In the genomic region with DNA sequence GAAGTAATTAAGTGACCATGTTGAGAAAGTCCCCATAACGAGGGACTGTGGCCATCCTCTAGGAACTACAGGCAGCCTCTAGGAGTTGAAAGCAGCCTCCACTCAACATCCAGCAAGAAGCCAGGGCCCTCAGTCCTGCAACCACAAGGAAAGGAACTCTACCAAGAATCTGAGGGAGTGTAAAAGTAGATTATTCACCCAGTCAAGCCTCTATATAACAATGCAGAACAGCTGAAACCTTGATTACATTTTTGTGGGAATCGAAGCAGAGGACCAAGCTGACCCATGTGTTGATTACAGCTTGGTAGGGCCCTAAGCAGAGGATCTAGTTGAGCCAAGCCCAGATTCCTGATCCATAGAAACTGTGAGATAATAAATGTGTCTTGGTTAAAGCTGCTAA, we compare ENCODE assay signal across 28 cellular contexts. TPM values are rescaled to one million over a fixed set of nuclear protein-coding genes. Genes with fewer than 3 reads are reported as not detected.
"Had no signal": no experiment of that assay in that cellular context is flagged by ENCODE, and none has a peak within 500 bp of the region (broad histone marks: within the 10 kb centered on the region; RNA-seq: fewer than 3 reads in every experiment).

No MANE protein-coding gene starts in this region.

- FAIRE-seq: TTC549 had no signal

- H3K9ac ChIP-seq: KMS-11, SK-N-SH had no signal

- H3K27ac Mint-ChIP-seq: activated CD4-positive, alpha-beta T cell treated with anti-CD3 and anti-CD28 coated beads, Interleukin-2, amount 10 ng/mL, durations not matched to agents 24 days and 14 days; activated CD8-positive, alpha-beta T cell treated with anti-CD3 and anti-CD28 coated beads for 36 hours; activated naive CD4-positive, alpha-beta T cell treated with anti-CD3 and anti-CD28 coated beads for 36 hours; activated naive CD4-positive, alpha-beta T cell treated with anti-CD3 and anti-CD28 coated beads, Interleukin-2, amount 50 U/mL, for 72 hours; activated T-cell treated with anti-CD3 and anti-CD28 coated beads, Interleukin-2, amount 50 U/mL, for 24 hours; activated T-helper 1 cell treated with anti-CD3 and anti-CD28 coated beads, Interleukin-12 subunit alpha, Interleukin-12 subunit beta, Interleukin-2, Interleukin-4 antibody, amounts not matched to agents 30 ng/mL and 10 ng/mL and 1 ng/mL, durations not matched to agents 14 hours and 24 hours and 36 hours; T-helper 1 cell treated with Interleukin-12 subunit alpha and Interleukin-12 subunit beta and Interleukin-4 antibody, amounts not matched to agents 30 μg/mL and 1 μg/mL, for 36 hours; T-helper 2 cell treated with Interferon-gamma antibody and Interleukin-4, amounts not matched to agents 5 μg/mL and 100 μg/mL, for 36 hours had no signal

- H3K36me3 Mint-ChIP-seq: activated naive CD4-positive, alpha-beta T cell treated with anti-CD3 and anti-CD28 coated beads, Interleukin-2, amount 50 U/mL, for 72 hours had no signal

- ATAC-seq: activated CD8-positive, alpha-beta T cell treated with anti-CD3 and anti-CD28 coated beads for 36 hours; activated naive CD4-positive, alpha-beta T cell treated with anti-CD3 and anti-CD28 coated beads, Interleukin-2, amount 50 U/mL, for 72 hours; Panc1 had no signal

- H3K4me1 Mint-ChIP-seq: activated CD4-positive, alpha-beta T cell treated with anti-CD3 and anti-CD28 coated beads, Interleukin-2, amount 10 ng/mL, durations not matched to agents 24 days and 14 days had no signal

- H3K27me3 Mint-ChIP-seq: activated CD4-positive, alpha-beta T cell treated with anti-CD3 and anti-CD28 coated beads, Interleukin-2, amount 10 ng/mL, durations not matched to agents 24 days and 14 days; activated CD8-positive, alpha-beta T cell treated with anti-CD3 and anti-CD28 coated beads for 36 hours had no signal

- H3K27me3 ChIP-seq: adrenal gland, brain microvascular endothelial cell, SJSA1 had no signal

- H3K36me3 ChIP-seq: adrenal gland, brain microvascular endothelial cell, SJSA1 had no signal

- H3K4me1 ChIP-seq: adrenal gland, SJSA1 had no signal

- H3K4me3 Mint-ChIP-seq: activated CD4-positive, alpha-beta T cell treated with anti-CD3 and anti-CD28 coated beads, Interleukin-2, amount 10 ng/mL, durations not matched to agents 24 days and 14 days; activated CD8-positive, alpha-beta T cell treated with anti-CD3 and anti-CD28 coated beads for 36 hours; activated naive CD4-positive, alpha-beta T cell treated with anti-CD3 and anti-CD28 coated beads for 36 hours; activated T-cell treated with anti-CD3 and anti-CD28 coated beads, Interleukin-2, amount 50 U/mL, for 24 hours; activated T-helper 1 cell treated with anti-CD3 and anti-CD28 coated beads, Interleukin-12 subunit alpha, Interleukin-12 subunit beta, Interleukin-2, Interleukin-4 antibody, amounts not matched to agents 30 ng/mL and 10 ng/mL and 1 ng/mL, durations not matched to agents 14 hours and 24 hours and 36 hours; T-helper 1 cell treated with Interleukin-12 subunit alpha and Interleukin-12 subunit beta and Interleukin-4 antibody, amounts not matched to agents 30 μg/mL and 1 μg/mL, for 36 hours; T-helper 2 cell treated with Interferon-gamma antibody and Interleukin-4, amounts not matched to agents 5 μg/mL and 100 μg/mL, for 36 hours had no signal

- H3K4me2 ChIP-seq: KMS-11, SK-N-SH had no signal

- H3K27ac ChIP-seq: adrenal gland, brain microvascular endothelial cell, KMS-11, SJSA1 had no signal

- H3K9me3 Mint-ChIP-seq: activated CD4-positive, alpha-beta T cell treated with anti-CD3 and anti-CD28 coated beads, Interleukin-2, amount 10 ng/mL, durations not matched to agents 24 days and 14 days; activated CD8-positive, alpha-beta T cell treated with anti-CD3 and anti-CD28 coated beads for 36 hours; activated naive CD4-positive, alpha-beta T cell treated with anti-CD3 and anti-CD28 coated beads, Interleukin-2, amount 50 U/mL, for 72 hours; activated T-cell treated with anti-CD3 and anti-CD28 coated beads, Interleukin-2, amount 50 U/mL, for 24 hours; activated T-helper 1 cell treated with anti-CD3 and anti-CD28 coated beads, Interleukin-12 subunit alpha, Interleukin-12 subunit beta, Interleukin-2, Interleukin-4 antibody, amounts not matched to agents 30 ng/mL and 10 ng/mL and 1 ng/mL, durations not matched to agents 14 hours and 24 hours and 36 hours; T-helper 1 cell treated with Interleukin-12 subunit alpha and Interleukin-12 subunit beta and Interleukin-4 antibody, amounts not matched to agents 30 μg/mL and 1 μg/mL, for 36 hours; T-helper 2 cell treated with Interferon-gamma antibody and Interleukin-4, amounts not matched to agents 5 μg/mL and 100 μg/mL, for 36 hours had no signal

- H3K9me3 ChIP-seq: adrenal gland, SJSA1, SK-N-SH had no signal

- H3K4me3 ChIP-seq: adrenal gland, SJSA1 had no signal

- DNase-seq: activated CD4-positive, alpha-beta T cell treated with anti-CD3 and anti-CD28 coated beads, Interleukin-2, amount 10 ng/mL, durations not matched to agents 24 days and 14 days; activated CD4-positive, alpha-beta T cell treated with anti-CD3 and anti-CD28 coated beads, Interleukin-2, amount 50 U/mL, for 4 hours; activated CD8-positive, alpha-beta T cell treated with anti-CD3 and anti-CD28 coated beads for 36 hours; activated gamma-delta T cell treated with Interleukin-2 at 50 U/mL for 16 hours; activated naive CD4-positive, alpha-beta T cell treated with anti-CD3 and anti-CD28 coated beads for 36 hours; activated T-cell treated with anti-CD3 and anti-CD28 coated beads, Interleukin-2, amount 50 U/mL, for 24 hours; adrenal gland; anterior cingulate cortex; brain microvascular endothelial cell; central memory CD4-positive, alpha-beta T cell; NCI-H1105; NCI-H1417 treated with DMSO at 0.1 percent for 48 hours; NCI-H1930; NCI-H2081 treated with DMSO at 0.1 percent for 48 hours; NCI-H345; NCI-H524 treated with DMSO at 0.1 percent for 48 hours; RPMI8226; SHP77 treated with DMSO at 0.1 percent for 48 hours; SK-N-SH had no signal

RNA-seq across cellular contexts. Expression of a gene that starts 17.1 kb away (rescaled TPM):
- total RNA-seq: activated CD4-positive, alpha-beta T cell treated with anti-CD3 and anti-CD28 coated beads, Interleukin-2, amount 10 ng/mL, durations not matched to agents 24 days and 14 days; activated T-helper 1 cell treated with anti-CD3 and anti-CD28 coated beads, Interleukin-12 subunit alpha, Interleukin-12 subunit beta, Interleukin-2, Interleukin-4 antibody, amounts not matched to agents 30 ng/mL and 10 ng/mL and 1 ng/mL, durations not matched to agents 14 hours and 24 hours and 36 hours; MCF 10A had no signal
